In the genomic region with DNA sequence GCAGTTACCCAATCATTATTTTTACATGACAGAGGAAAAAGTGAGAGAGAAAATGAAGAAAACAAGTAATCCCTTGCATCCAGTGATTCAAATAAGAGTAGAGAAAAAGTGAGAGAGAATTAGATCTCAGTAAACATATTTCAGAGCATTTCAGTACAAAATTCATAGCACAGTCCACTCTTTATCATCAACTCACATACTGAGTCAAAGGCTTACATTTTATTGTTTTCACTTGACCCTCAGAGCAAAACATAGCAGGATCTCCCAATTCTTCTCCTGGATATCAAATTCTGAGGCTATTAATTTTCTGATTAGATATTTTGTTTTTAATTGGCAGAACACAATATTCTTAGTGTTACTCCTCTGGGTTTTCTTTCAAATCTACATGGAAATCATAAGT, we compare ENCODE assay signal across 22 cellular contexts.
DNase-seq lines count a peak whose midpoint lies in the region; ATAC-seq and TF ChIP-seq lines count a peak whose summit lies in the region.
"Had no signal": no experiment of that assay in that cellular context is flagged by ENCODE, and none has a peak within 500 bp of the region (broad histone marks: within the 10 kb centered on the region; RNA-seq: fewer than 3 reads in every experiment).

No MANE protein-coding gene starts in this region.

- no peak overlapping the region for H3K23ac ChIP-seq in neuronal stem cell (ENCODE audit: low read depth, low read length, poor library complexity)

- TF ChIP-seq CTCF in GM23338 (conservative IDR thresholded peaks at IDR 0.05; ENCODE audit: low read depth in 2 of 2) = no peak
- no peak for TF ChIP-seq CTCF in OCI-LY3 (IDR thresholded peaks at IDR 0.05; ENCODE audit: low read depth, low read length)

- H2AFZ ChIP-seq in GM23338 (no peak overlapping the region), OCI-LY3 (ENCODE audit: low read depth, low read length) (peak overlapping the region; percentile 50; the same call in 1 of the 2 replicates), neuronal stem cell (ENCODE audit: low read length) (peak overlapping the region; percentile 68)
- H2AFZ ChIP-seq: GM23248 had no signal

- H3K4me3 ChIP-seq in GM23338 (no peak overlapping the region), OCI-LY3 (ENCODE audit: low read length) (no peak overlapping the region), iPS-18a (ENCODE audit: low read length) (no peak overlapping the region), neuronal stem cell (ENCODE audit: low read length in 2 of 2) (no peak overlapping the region)
- H3K4me3 ChIP-seq: BLaER1 treated with 17β-estradiol and CSF1 and Interleukin-3, amounts not matched to agents 10 nM and 100 nM; GM23248 had no signal

- peak overlapping the region; percentile 88 for H3K27ac Mint-ChIP-seq in GM23338
- H3K27ac Mint-ChIP-seq: CD14-positive monocyte; CD4-positive, alpha-beta T cell; CD8-positive, alpha-beta memory T cell had no signal

- H2BK5ac ChIP-seq in neuronal stem cell (ENCODE audit: low read length) = no peak overlapping the region

- no peak overlapping the region for H2BK12ac ChIP-seq in neuronal stem cell (ENCODE audit: low read length)

- DNase-seq in GM23338 (ENCODE audit: low spot score) (no peak), neuronal stem cell (ENCODE audit: low spot score) (no peak), AG08396 (ENCODE audit: low spot score) (no peak)
- DNase-seq in stimulated activated CD4-positive, alpha-beta T cell treated with anti-CD3 and anti-CD28 coated beads, Interleukin-4, amount 100 ng/mL, for 4 hours = no peak
- DNase-seq: AML-193; BE2C; CD4-positive, alpha-beta T cell; CD8-positive, alpha-beta memory T cell; DMS 273 treated with DMSO at 0.1 percent for 48 hours; DMS79; EL; GF-D8; GM23248 had no signal

- H4K20me1 ChIP-seq in GM23338 (replicated peaks; ENCODE audit: insufficient read depth) (peaks cover 16% of the 10 kb centered on the region; the same call in 1 of the 2 replicates), OCI-LY3 (ENCODE audit: insufficient read depth, low read length) (no peaks in the 10 kb centered on the region)
- H4K20me1 ChIP-seq: BLaER1 treated with 17β-estradiol and CSF1 and Interleukin-3, amounts not matched to agents 10 nM and 100 nM had no signal

- no peak overlapping the region for H3K18ac ChIP-seq in neuronal stem cell (ENCODE audit: low read length)

- peaks cover 56% of the 10 kb centered on the region for H3K4me1 Mint-ChIP-seq in GM23338
- H3K4me1 Mint-ChIP-seq: CD14-positive monocyte; CD8-positive, alpha-beta memory T cell had no signal

- no peaks in the 10 kb centered on the region for H3K9me2 ChIP-seq in GM23338 (ENCODE audit: insufficient read depth)

- H3K36me3 ChIP-seq in GM23338 (ENCODE audit: insufficient read depth) (peaks cover 39% of the 10 kb centered on the region), OCI-LY3 (replicated peaks; ENCODE audit: low read depth, low read length) (no peaks in the 10 kb centered on the region), iPS-18a (ENCODE audit: control insufficient read depth, low read depth, low read length) (peaks cover 45% of the 10 kb centered on the region), neuronal stem cell (replicated peaks in 1 of 2; ENCODE audit: control insufficient read depth in 2 of 2, insufficient read depth in 2 of 2, low read length in 2 of 2) (no peaks in the 10 kb centered on the region)
- H3K36me3 ChIP-seq: BE2C; BLaER1 treated with 17β-estradiol and CSF1 and Interleukin-3, amounts not matched to agents 10 nM and 100 nM had no signal

- H3K9me3 ChIP-seq in OCI-LY3 (ENCODE audit: insufficient read depth, low read length) (no peaks in the 10 kb centered on the region), iPS-18a (ENCODE audit: control insufficient read depth, low read depth, low read length) (no peaks in the 10 kb centered on the region), neuronal stem cell (replicated peaks in 1 of 2; ENCODE audit: control insufficient read depth in 2 of 2, insufficient read depth in 1 of 2, low read depth in 1 of 2, low read length in 2 of 2) (no peaks in the 10 kb centered on the region)
- H3K9me3 ChIP-seq: BE2C; BLaER1 treated with 17β-estradiol and CSF1 and Interleukin-3, amounts not matched to agents 10 nM and 100 nM had no signal

- H3K4ac ChIP-seq in neuronal stem cell (ENCODE audit: low read length) = no peak overlapping the region

- H3K36me3 Mint-ChIP-seq in GM23338 (ENCODE audit: low read depth) = peaks cover 52% of the 10 kb centered on the region
- H3K36me3 Mint-ChIP-seq: CD14-positive monocyte; CD8-positive, alpha-beta memory T cell had no signal

- no peaks in the 10 kb centered on the region for H3K27me3 ChIP-seq in GM23338 (ENCODE audit: insufficient read depth)
- no peaks in the 10 kb centered on the region for H3K27me3 ChIP-seq in OCI-LY3 (ENCODE audit: low read depth, low read length)
- no peaks in the 10 kb centered on the region for H3K27me3 ChIP-seq in iPS-18a (ENCODE audit: control insufficient read depth, insufficient read depth, low read length)
- H3K27me3 ChIP-seq in neuronal stem cell (ENCODE audit: control insufficient read depth in 3 of 3, insufficient read depth in 3 of 3, low read depth in 1 of 3, low read length in 3 of 3) = no peaks in the 10 kb centered on the region
- H3K27me3 ChIP-seq: BE2C; BLaER1 treated with 17β-estradiol and CSF1 and Interleukin-3, amounts not matched to agents 10 nM and 100 nM had no signal

- no peak overlapping the region for H2BK120ac ChIP-seq in neuronal stem cell (ENCODE audit: low read depth, low read length)

- H3K27ac ChIP-seq in GM23338 (ENCODE audit: low read depth) = peak overlapping the region; percentile 27
- no peak overlapping the region for H3K27ac ChIP-seq in OCI-LY3 (ENCODE audit: low read length)
- H3K27ac ChIP-seq in iPS-18a (ENCODE audit: low read length) = peak overlapping the region; percentile 45
- H3K27ac ChIP-seq in neuronal stem cell (replicated peaks; ENCODE audit: low read length) = no peak overlapping the region
- H3K27ac ChIP-seq: 22Rv1; BLaER1 treated with 17β-estradiol and CSF1 and Interleukin-3, amounts not matched to agents 10 nM and 100 nM; GM23248 had no signal

- peaks cover 53% of the 10 kb centered on the region for H3K4me1 ChIP-seq in GM23338 (ENCODE audit: insufficient read depth)
- H3K4me1 ChIP-seq in OCI-LY3 (ENCODE audit: low read length) = peaks cover 10% of the 10 kb centered on the region
- H3K4me1 ChIP-seq in iPS-18a (ENCODE audit: control insufficient read depth, low read depth, low read length) = peaks cover 42% of the 10 kb centered on the region
- peaks cover 0 to 3% of the 10 kb centered on the region in 2 donors for H3K4me1 ChIP-seq in neuronal stem cell (ENCODE audit: control insufficient read depth in 2 of 2, insufficient read depth in 1 of 2, low read depth in 1 of 2, low read length in 2 of 2)
- H3K4me1 ChIP-seq: BE2C; BLaER1 treated with 17β-estradiol and CSF1 and Interleukin-3, amounts not matched to agents 10 nM and 100 nM had no signal

- peak overlapping the region; percentile 83; the same call in 1 of the 2 replicates for H3K4me2 ChIP-seq in GM23338
- H3K4me2 ChIP-seq in OCI-LY3 (ENCODE audit: low read length) = no peak overlapping the region
- no peak overlapping the region for H3K4me2 ChIP-seq in neuronal stem cell (ENCODE audit: insufficient read depth, low read length, poor library complexity, severe bottlenecking)
- H3K4me2 ChIP-seq: BLaER1 treated with 17β-estradiol and CSF1 and Interleukin-3, amounts not matched to agents 10 nM and 100 nM had no signal

- peaks cover 28% of the 10 kb centered on the region for H3F3A ChIP-seq in GM23338 (replicated peaks; ENCODE audit: low read depth)

- no peak overlapping the region for H2BK15ac ChIP-seq in neuronal stem cell (ENCODE audit: low read length)

- H3K14ac ChIP-seq in neuronal stem cell (ENCODE audit: low read length) = no peak overlapping the region

- peaks cover 22% of the 10 kb centered on the region for H3K27me3 Mint-ChIP-seq in GM23338 (ENCODE audit: insufficient read depth, low read depth, poor library complexity)
- H3K27me3 Mint-ChIP-seq: CD4-positive, alpha-beta T cell; CD8-positive, alpha-beta memory T cell had no signal

- no peak overlapping the region for H4K8ac ChIP-seq in neuronal stem cell (ENCODE audit: low read depth, low read length)

- no peak overlapping the region for H4K91ac ChIP-seq in neuronal stem cell (ENCODE audit: low read depth, low read length, poor library complexity)

- H3K9ac ChIP-seq in OCI-LY3 (ENCODE audit: low read length) = no peak overlapping the region
- no peak overlapping the region for H3K9ac ChIP-seq in iPS-18a (ENCODE audit: low read length)
- no peak overlapping the region for H3K9ac ChIP-seq in neuronal stem cell (ENCODE audit: low read depth, low read length, poor library complexity)
- H3K9ac ChIP-seq: BLaER1 treated with 17β-estradiol and CSF1 and Interleukin-3, amounts not matched to agents 10 nM and 100 nM; GM23248 had no signal

- H3K79me1 ChIP-seq in neuronal stem cell (ENCODE audit: low read depth, low read length) = no peaks in the 10 kb centered on the region

- H3K79me2 ChIP-seq in GM23338 (replicated peaks; ENCODE audit: insufficient read depth) (peaks cover 37% of the 10 kb centered on the region), OCI-LY3 (ENCODE audit: low read length) (no peaks in the 10 kb centered on the region)

- ATAC-seq in GM23338 = no peak
- ATAC-seq in GM18909 (IDR thresholded peaks at IDR 0.05; ENCODE audit: poor library complexity, unreplicated experiment) = no peak
- no peak for ATAC-seq in HG02798 (IDR thresholded peaks at IDR 0.05; ENCODE audit: poor library complexity, unreplicated experiment)
- ATAC-seq: HCT116 had no signal

- peak overlapping the region; percentile 17; the same call in 1 of the 3 replicates for H3K4me3 Mint-ChIP-seq in GM23338
- H3K4me3 Mint-ChIP-seq: CD14-positive monocyte; CD4-positive, alpha-beta T cell; CD8-positive, alpha-beta memory T cell had no signal

- H2AK5ac ChIP-seq in neuronal stem cell (ENCODE audit: low read depth, low read length) = no peak overlapping the region

- H3K9me3 Mint-ChIP-seq in GM23338 = no peaks in the 10 kb centered on the region
- H3K9me3 Mint-ChIP-seq: H9 had no signal

TF ChIP-seq in GM23338, 12 proteins besides CTCF, POLR2A, EP300 and RAD21 (continues in another document):
- TF ChIP-seq, protein P1, sequence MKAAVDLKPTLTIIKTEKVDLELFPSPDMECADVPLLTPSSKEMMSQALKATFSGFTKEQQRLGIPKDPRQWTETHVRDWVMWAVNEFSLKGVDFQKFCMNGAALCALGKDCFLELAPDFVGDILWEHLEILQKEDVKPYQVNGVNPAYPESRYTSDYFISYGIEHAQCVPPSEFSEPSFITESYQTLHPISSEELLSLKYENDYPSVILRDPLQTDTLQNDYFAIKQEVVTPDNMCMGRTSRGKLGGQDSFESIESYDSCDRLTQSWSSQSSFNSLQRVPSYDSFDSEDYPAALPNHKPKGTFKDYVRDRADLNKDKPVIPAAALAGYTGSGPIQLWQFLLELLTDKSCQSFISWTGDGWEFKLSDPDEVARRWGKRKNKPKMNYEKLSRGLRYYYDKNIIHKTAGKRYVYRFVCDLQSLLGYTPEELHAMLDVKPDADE (IDR thresholded peaks at IDR 0.05) = no peak
- TF ChIP-seq STAT1 (IDR thresholded peaks at IDR 0.05; ENCODE audit: unreplicated experiment) = no peak
- no peak for TF ChIP-seq ZNF331 (CRISPR knock-in tag; IDR thresholded peaks at IDR 0.05; ENCODE audit: low read depth)
- no peak for TF ChIP-seq JUNB (IDR thresholded peaks at IDR 0.05; ENCODE audit: unreplicated experiment)
- TF ChIP-seq POLR2AphosphoS5 (IDR thresholded peaks at IDR 0.05; ENCODE audit: low read depth) = no peak

Comparison
In these comparisons a context has a peak if more than half of its experiments do, and no peak if none do; other contexts are left out.
1. H3K27ac ChIP-seq: peak in GM23338 (single experiment) and iPS-18a (single experiment); none in OCI-LY3 (single experiment) and neuronal stem cell (single experiment).